ENCODE assay signal across 8 cellular contexts in the genomic region with DNA sequence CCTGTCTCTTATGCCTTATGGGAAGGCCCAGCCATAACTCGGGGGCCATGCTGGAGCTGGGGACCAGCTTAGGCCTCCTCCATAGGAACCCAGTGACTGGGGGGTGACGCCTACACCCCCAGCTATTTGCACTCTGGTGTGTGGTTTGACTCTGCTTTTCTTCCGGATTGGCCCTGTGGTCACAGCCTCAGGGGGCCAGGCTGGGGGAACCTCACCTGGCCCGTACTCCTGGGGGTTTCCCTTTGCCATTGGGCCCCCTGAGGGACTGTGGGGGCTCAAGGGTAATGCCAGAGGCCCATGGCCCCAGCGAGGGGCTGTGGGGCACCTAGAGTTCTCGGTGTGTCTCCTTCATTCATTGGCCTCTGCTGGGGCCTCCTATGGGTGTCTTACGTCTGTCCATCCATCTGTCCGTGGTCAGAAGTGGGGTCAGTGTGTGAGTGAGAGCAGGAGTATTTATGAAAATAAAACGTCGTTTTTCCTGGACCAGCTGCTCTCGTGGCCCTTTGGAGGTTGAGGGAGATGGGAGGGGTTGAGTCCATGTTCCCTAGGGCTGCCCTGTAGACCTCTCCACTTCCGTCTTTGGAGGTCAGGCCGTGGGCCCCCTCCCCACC. TPM values are rescaled to one million over a fixed set of nuclear protein-coding genes. Genes with fewer than 3 reads are reported as not detected.
DNase-seq lines count a peak whose midpoint lies in the region; ATAC-seq, FAIRE-seq and TF ChIP-seq lines count a peak whose summit lies in the region.

No MANE protein-coding gene starts in this region.

- no peak overlapping the region for H3K4me3 ChIP-seq in pancreas

- intact Hi-C loops in pancreas (cut with DNase I), result no loop called here

- 70 to 74% methylated on average over 13 of the region's 13 CpGs for WGBS in pancreas, 2 donors

- FAIRE-seq in pancreas (lab: Jason Lieb, UNC), result no peak

- no peaks in the 10 kb centered on the region for H3K4me1 ChIP-seq in pancreas

- peak overlapping the region; percentile 60 to 92 (median 79) for H3K4me3 Mint-ChIP-seq in IgD-negative memory B cell

- no peaks in the 10 kb centered on the region for H3K27me3 Mint-ChIP-seq in IgD-negative memory B cell

- H3K36me3 Mint-ChIP-seq in IgD-negative memory B cell, result no peaks in the 10 kb centered on the region

- peak; percentile 39 for DNase-seq in central memory CD4-positive, alpha-beta T cell
- DNase-seq in pancreas (no peak), NCI-H2081 treated with DMSO at 0.1 percent for 48 hours (lab: John Stamatoyannopoulos, UW) (no peak), UCSD-AML1 (lab: John Stamatoyannopoulos, UW; ENCODE audit: unreplicated experiment) (no peak), T-helper 9 cell (no peak)

- H3K27ac ChIP-seq in pancreas, result peak overlapping the region in 3 of 4 donors; percentile 22 to 61 (median 44)

- peaks cover 0 to 7% (median 5%) of the 10 kb centered on the region in 3 donors for H3K36me3 ChIP-seq in pancreas

- peak overlapping the region; percentile 89 to 97 (median 93) for H3K27ac Mint-ChIP-seq in IgD-negative memory B cell

- H3K9me3 Mint-ChIP-seq in IgD-negative memory B cell, result no peaks in the 10 kb centered on the region

- TF ChIP-seq CTCF in pancreas (IDR thresholded peaks at IDR 0.05), result no peak

- H3K4me1 Mint-ChIP-seq in IgD-negative memory B cell, result peaks cover 42 to 49% (median 44%) of the 10 kb centered on the region in 3 donors

- ATAC-seq in GM18502 (IDR thresholded peaks at IDR 0.05; ENCODE audit: poor library complexity, unreplicated experiment), result peak; percentile 47
- ATAC-seq in GM21526 (IDR thresholded peaks at IDR 0.05; ENCODE audit: low FRiP score, unreplicated experiment), result peak; percentile 34
- ATAC-seq in pancreas, result no peak

- H3K27me3 ChIP-seq in pancreas, result no peaks in the 10 kb centered on the region

- H3K9me3 ChIP-seq in pancreas, result no peaks in the 10 kb centered on the region

RNA-seq across cellular contexts. Expression of a gene that starts 6.3 kb away (rescaled TPM):
- polyA plus RNA-seq in IgD-negative memory B cell (14.7 TPM), pancreas (1 to 10 TPM; 2.7 to 5.9 TPM)
- total RNA-seq in pancreas, result 1 to 10 TPM; 2.0 to 9.3 (median 3.9) TPM

RNA-seq across cellular contexts. Expression of a gene that starts 24.6 kb away (rescaled TPM):
- polyA plus RNA-seq in IgD-negative memory B cell (31.3 TPM), pancreas (10 to 100 TPM; 81.5 to 84.9 TPM)
- 10 to 100 TPM; 17.9 to 36.4 (median 21.5) TPM for total RNA-seq in pancreas

RNA-seq across cellular contexts. Expression of a gene that starts 25.3 kb away (rescaled TPM):
- polyA plus RNA-seq in IgD-negative memory B cell (2.4 TPM), pancreas (10 to 100 TPM in 1 of 2 donors, 1 to 10 TPM in 1; 4.6 to 16.3 TPM)
- 1 to 10 TPM; 3.6 to 6.8 (median 5.4) TPM for total RNA-seq in pancreas

RNA-seq across cellular contexts. Expression of a gene that starts 42.2 kb away (rescaled TPM):
- polyA plus RNA-seq in IgD-negative memory B cell, result 314 TPM
- 100 to 1,000 TPM in 2 of 6 donors, 10 to 100 TPM in 4; 15.9 to 191 (median 40.9) TPM for total RNA-seq in pancreas
- 100 to 1,000 TPM; 172 to 249 TPM for polyA plus RNA-seq in pancreas

RNA-seq across cellular contexts. Expression of a gene that starts 53.0 kb away (rescaled TPM):
- polyA plus RNA-seq in IgD-negative memory B cell (47.0 TPM), pancreas (10 to 100 TPM; 19.0 to 25.6 TPM)
- 10 to 100 TPM in 2 of 6 donors, 1 to 10 TPM in 4; 6.0 to 12.3 (median 8.5) TPM for total RNA-seq in pancreas

Comparison
In these comparisons a context has a peak if more than half of its experiments do, and no peak if none do; other contexts are left out.
1. ATAC-seq: peak in GM18502 (single experiment) and GM21526 (single experiment); none in pancreas (0 of 4).